ENCODE assay signal across 18 cellular contexts in the genomic region with DNA sequence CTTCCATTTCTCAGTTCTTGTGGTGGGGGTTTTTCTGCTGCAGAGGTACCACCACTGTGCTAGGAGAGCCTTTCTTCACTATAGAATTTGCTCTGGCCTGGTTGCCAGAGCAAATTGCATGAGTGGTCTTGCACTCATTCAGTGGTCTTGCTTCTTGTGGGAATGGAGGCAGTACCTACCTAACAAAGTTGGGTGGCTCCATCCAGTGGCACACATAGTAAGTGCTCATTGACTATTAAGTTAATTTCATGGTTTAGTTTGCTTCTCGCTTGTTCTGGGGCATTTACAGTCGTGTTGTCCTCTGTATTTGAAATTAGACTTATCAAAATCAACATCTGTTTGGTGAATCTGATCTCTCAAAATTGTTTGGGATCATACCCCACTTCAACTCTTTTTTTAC. TPM values are rescaled to one million over a fixed set of nuclear protein-coding genes. Genes with fewer than 3 reads are reported as not detected.
DNase-seq lines count a peak whose midpoint lies in the region; ATAC-seq, FAIRE-seq and TF ChIP-seq lines count a peak whose summit lies in the region.
"Had no signal": no experiment of that assay in that cellular context is flagged by ENCODE, and none has a peak within 500 bp of the region (broad histone marks: within the 10 kb centered on the region; RNA-seq: fewer than 3 reads in every experiment).

No MANE protein-coding gene starts in this region.

- intact Hi-C loops in activated naive CD4-positive, alpha-beta T cell treated with anti-CD3 and anti-CD28 coated beads for 36 hours (cut with micrococcal nuclease), result loop anchor here (2.0 to 5.0 kb wide), 3 partner anchors 143 to 695 kb away; a partner anchor contains a TSS
- intact Hi-C loops in GM12878 (cut with micrococcal nuclease; ENCODE audit: unreplicated experiment), result loop anchor here (5.0 kb wide), 2 partner anchors 145 to 395 kb away; a partner anchor contains a TSS

- H3K4me3 ChIP-seq in GM12878 (no peak overlapping the region), osteoblast (ENCODE audit: insufficient read depth, low read length) (no peak overlapping the region)
- H3K4me3 ChIP-seq: body of pancreas, thoracic aorta had no signal

- RAD21 ChIA-PET in GM12878 (lab: Charles Lee; ENCODE audit: unreplicated experiment), result interaction anchor here (0.6 to 1.1 kb wide), 3 partner anchors 25 to 396 kb away, joined by 3 to 4 read pairs (median 3); a partner anchor contains a TSS

- SMC1A ChIA-PET in GM12878 (lab: Charles Lee; ENCODE audit: uncharacterized antibody, unreplicated experiment), result interaction anchor here (1.0 to 8.4 kb wide), 5 partner anchors 22 to 378 kb away, joined by 3 to 82 read pairs (median 9); no protein-coding TSS in a partner anchor

- H3K9me3 ChIP-seq in GM12878 (replicated peaks; ENCODE audit: control insufficient read depth, insufficient read depth, low read length), result no peaks in the 10 kb centered on the region
- no peaks in the 10 kb centered on the region for H3K9me3 ChIP-seq in osteoblast (ENCODE audit: low read depth, low read length)
- H3K9me3 ChIP-seq: body of pancreas, Caco-2, thoracic aorta had no signal

- POLR2A ChIA-PET in GM12878 (lab: Charles Lee), result no interaction called here

- FAIRE-seq in GM12878 (lab: Jason Lieb, UNC), result no peak
- FAIRE-seq: GM12892 had no signal

- H3K27me3 ChIP-seq in GM12878 (replicated peaks in 1 of 2; ENCODE audit: control insufficient read depth in 2 of 2, insufficient read depth in 2 of 2, low read length in 1 of 2) (no peaks in the 10 kb centered on the region), osteoblast (ENCODE audit: insufficient read depth, low read length) (peaks cover 4% of the 10 kb centered on the region)
- H3K27me3 ChIP-seq: body of pancreas had no signal

- H3K27ac Mint-ChIP-seq in activated naive CD4-positive, alpha-beta T cell treated with anti-CD3 and anti-CD28 coated beads for 36 hours, result no peak overlapping the region

- no peak for TF ChIP-seq EP300 in GM12878 (IDR thresholded peaks at IDR 0.05; ENCODE audit: borderline replicate concordance in 1 of 2, control insufficient read depth in 1 of 2, low read depth in 2 of 2, low read length in 2 of 2)

- in situ Hi-C loops in GM12878 (cut with MboI), result loop anchor here (5.0 to 10.0 kb wide), 3 partner anchors 55 to 380 kb away; no protein-coding TSS in a partner anchor

- peaks cover 14% of the 10 kb centered on the region for H3K4me1 Mint-ChIP-seq in activated naive CD4-positive, alpha-beta T cell treated with anti-CD3 and anti-CD28 coated beads for 36 hours (ENCODE audit: low read depth)

- H3K36me3 Mint-ChIP-seq in activated naive CD4-positive, alpha-beta T cell treated with anti-CD3 and anti-CD28 coated beads for 36 hours (ENCODE audit: low read depth), result no peaks in the 10 kb centered on the region

- H3K4me3 Mint-ChIP-seq in activated naive CD4-positive, alpha-beta T cell treated with anti-CD3 and anti-CD28 coated beads for 36 hours, result no peak overlapping the region

- no peak for TF ChIP-seq POLR2A in GM12878 (IDR thresholded peaks at IDR 0.05; ENCODE audit: low read depth, low read length)

- no peaks in the 10 kb centered on the region for H3K27me3 Mint-ChIP-seq in activated naive CD4-positive, alpha-beta T cell treated with anti-CD3 and anti-CD28 coated beads for 36 hours (ENCODE audit: low read depth)

- peak; percentile 49 for TF ChIP-seq RAD21 in GM12878 (IDR thresholded peaks at IDR 0.05; ENCODE audit: insufficient read depth, low read depth, low read length)

- BruUV-seq in GM12878 (replicated peaks; lab: Mats Ljungman, UMichigan), result no TSS peak

- no peaks in the 10 kb centered on the region for H3K9me3 Mint-ChIP-seq in activated naive CD4-positive, alpha-beta T cell treated with anti-CD3 and anti-CD28 coated beads for 36 hours

- H3K27ac ChIP-seq in GM12878 (ENCODE audit: control insufficient read depth, insufficient read depth) (no peak overlapping the region), osteoblast (ENCODE audit: low read depth, low read length) (no peak overlapping the region)
- H3K27ac ChIP-seq: body of pancreas, thoracic aorta had no signal

- H3K4me2 ChIP-seq in GM12878 (ENCODE audit: control insufficient read depth, insufficient read depth) (no peak overlapping the region), osteoblast (ENCODE audit: insufficient read depth, low read length) (no peak overlapping the region)

- H3K9ac ChIP-seq in GM12878 (ENCODE audit: control insufficient read depth, insufficient read depth, low read length), result no peak overlapping the region

- peak; percentile 55 for ATAC-seq in GM12878
- ATAC-seq: body of pancreas had no signal

- DNase-seq in activated naive CD4-positive, alpha-beta T cell treated with anti-CD3 and anti-CD28 coated beads for 36 hours, result peak; percentile 34
- DNase-seq in activated naive CD4-positive, alpha-beta T cell treated with anti-CD3 and anti-CD28 coated beads, Interleukin-2, amount 50 U/mL, for 16 hours, result no peak
- peak; percentile 30 for DNase-seq in M059J (ENCODE audit: low read depth)
- DNase-seq in GM12878 (ENCODE audit: low read depth, low spot score), result no peak
- DNase-seq in osteoblast (ENCODE audit: insufficient read length, low spot score, missing footprints), result no peak
- no peak for DNase-seq in superior temporal gyrus (ENCODE audit: extremely low spot score)
- no peak for DNase-seq in DMS79 treated with DMSO at 0.1 percent for 48 hours (lab: John Stamatoyannopoulos, UW)
- DNase-seq in hippocampal formation (lab: John Stamatoyannopoulos, UW), result no peak
- DNase-seq: activated effector memory CD4-positive, alpha-beta T cell treated with anti-CD3 and anti-CD28 coated beads, Interleukin-2, amount 50 U/mL, for 16 hours; body of pancreas; Caco-2; kidney glomerular epithelial cell; NCI-H1105; NCI-H446 treated with DMSO at 0.1 percent for 48 hours; posterior cingulate gyrus; T1000 had no signal

- H3K36me3 ChIP-seq in GM12878 (ENCODE audit: control insufficient read depth in 2 of 2, insufficient read depth in 2 of 2, low read length in 1 of 2), result no peaks in the 10 kb centered on the region
- H3K36me3 ChIP-seq in osteoblast (ENCODE audit: insufficient read depth, low read length), result no peaks in the 10 kb centered on the region
- H3K36me3 ChIP-seq: thoracic aorta had no signal

- H4K20me1 ChIP-seq in GM12878 (ENCODE audit: control insufficient read depth, insufficient read depth) (no peaks in the 10 kb centered on the region), osteoblast (ENCODE audit: insufficient read depth, low read length) (no peaks in the 10 kb centered on the region)

- H3K4me1 ChIP-seq in GM12878 (ENCODE audit: control insufficient read depth, insufficient read depth, low read length) (no peaks in the 10 kb centered on the region; the same call in 1 of the 2 replicates), osteoblast (ENCODE audit: insufficient read depth, low read length) (peaks cover 15% of the 10 kb centered on the region)
- H3K4me1 ChIP-seq: Caco-2 had no signal

- H3K79me2 ChIP-seq in GM12878 (ENCODE audit: control insufficient read depth, insufficient read depth, low read length) (no peaks in the 10 kb centered on the region), osteoblast (ENCODE audit: insufficient read depth, low read length) (no peaks in the 10 kb centered on the region)

- CTCF ChIA-PET in activated naive CD4-positive, alpha-beta T cell treated with anti-CD3 and anti-CD28 coated beads for 36 hours (lab: Charles Lee), result interaction anchor here (1.0 to 6.0 kb wide), 5 partner anchors 12 to 395 kb away, joined by 3 to 27 read pairs (median 11); no protein-coding TSS in a partner anchor
- CTCF ChIA-PET in GM12878 (lab: Yijun Ruan, JAX), result interaction anchor here (0.7 to 9.6 kb wide), 6 partner anchors 23 to 696 kb away, joined by 3 to 92 read pairs (median 18); no protein-coding TSS in a partner anchor

- H2AFZ ChIP-seq in GM12878 (ENCODE audit: control insufficient read depth, low read depth, low read length), result no peak overlapping the region
- no peak overlapping the region for H2AFZ ChIP-seq in osteoblast (ENCODE audit: low read length)

- TF ChIP-seq CTCF in GM12878 (IDR thresholded peaks at IDR 0.05 in 2 of 3, conservative IDR thresholded peaks at IDR 0.05 in 1 of 3; ENCODE audit: control insufficient read depth in 2 of 3, extremely low read depth in 1 of 3, insufficient read depth in 1 of 3, low read depth in 3 of 3, low read length in 3 of 3) (peak; percentile 26 to 51 (median 45); a peak in 5 of 6 replicates), osteoblast (IDR thresholded peaks at IDR 0.05; ENCODE audit: extremely low read depth, low read depth, low read length) (peak; percentile 9)

- WGBS in GM12878 (ENCODE audit: insufficient coverage, insufficient replicate concordance, low lambda C conversion rate, missing lambda C conversion rate), result 53% methylated on average over 2 of the region's 2 CpGs

TF ChIP-seq in GM12878, 131 proteins besides CTCF, POLR2A, EP300 and RAD21 (continues in another document):
- TF ChIP-seq SMC3 (IDR thresholded peaks at IDR 0.05; ENCODE audit: borderline replicate concordance, low read length), result peak; percentile 27; the same call in 1 of the 2 replicates
- no peak for TF ChIP-seq RFX5 (IDR thresholded peaks at IDR 0.05; ENCODE audit: low read depth, low read length)

RNA-seq across cellular contexts. Expression of a gene that starts 23.0 kb away (rescaled TPM):
- under 1 TPM; 0.32 to 0.33 TPM for total RNA-seq in activated naive CD4-positive, alpha-beta T cell treated with anti-CD3 and anti-CD28 coated beads for 36 hours
- 0.42 and 0.67 TPM in 2 replicates for total RNA-seq in M059J (2014; rRNA removed; shearing (Covaris generic))
- 0.25 and 0.29 TPM in 2 replicates for total RNA-seq in GM12878 (2013; cell fraction: nucleolus; rRNA removed)
- 0.05 and 0.06 TPM in 2 replicates for total RNA-seq in GM12878 (2014; rRNA removed)
- 0.04 and 0.05 TPM in 2 replicates for total RNA-seq in GM12878 (2014; rRNA removed; fragmentation: Illumina TruSeq; extraction: Trizol)
- 0.11 and 0.13 TPM in 2 replicates for total RNA-seq in GM12878 (2021)
- 0.13 TPM for polyA plus RNA-seq in GM12878 (2011; ENCODE audit: low read depth)
- polyA plus RNA-seq in GM12878 (2011; rRNA removed), result 0.27 and 0.39 TPM in 2 replicates
- 0.10 and 0.13 TPM in 2 replicates for polyA plus RNA-seq in GM12878 (2011; cell fraction: cytosol; rRNA removed)
- 0.12 and 0.21 TPM in 2 replicates for polyA plus RNA-seq in GM12878 (2011; cell fraction: nucleus; rRNA removed)
- polyA plus RNA-seq in GM12878 (2012), result 0.15 and 0.17 TPM in 2 replicates
- polyA plus RNA-seq in GM12878 (2014; fragmentation: Illumina TruSeq; extraction: Trizol), result 0.15 TPM in 1 of 2 replicates, not detected in the other
- polyA plus RNA-seq in GM12878 (2014; fragmentation: Nextera tagmentation; extraction: Ambion mirVana), result under 1 TPM; 0.06 to 0.07 TPM
- polyA plus RNA-seq in GM12878 (2014; rRNA removed), result 0.03 TPM in 2 replicates
- polyA plus RNA-seq in GM12878 (2016; fragmentation: Nextera tagmentation; extraction: Ambion mirVana), result not detected
- polyA minus RNA-seq in GM12878 (2011; rRNA and poly(A)+ RNA removed), result 0.10 and 0.15 TPM in 2 replicates
- polyA minus RNA-seq in GM12878 (2011; cell fraction: cytosol; rRNA and poly(A)+ RNA removed), result not detected in 2 replicates
- 0.24 TPM in 1 of 2 replicates, not detected in the other for polyA minus RNA-seq in GM12878 (2011; cell fraction: nucleus; rRNA and poly(A)+ RNA removed)
- 0.59 and 0.72 TPM in 2 replicates for total RNA-seq in osteoblast

Comparison
In these comparisons a context has a peak if more than half of its experiments do, and no peak if none do; other contexts are left out.
1. DNase-seq: peak in activated naive CD4-positive, alpha-beta T cell treated with anti-CD3 and anti-CD28 coated beads for 36 hours (single experiment) and M059J (single experiment); none in activated naive CD4-positive, alpha-beta T cell treated with anti-CD3 and anti-CD28 coated beads, Interleukin-2, amount 50 U/mL, for 16 hours (single experiment), GM12878 (single experiment), osteoblast (single experiment), superior temporal gyrus (single experiment), DMS79 treated with DMSO at 0.1 percent for 48 hours (single experiment) and hippocampal formation (0 of 2).